Comparison of ENCODE assay signal across 20 cellular contexts in the genomic region with DNA sequence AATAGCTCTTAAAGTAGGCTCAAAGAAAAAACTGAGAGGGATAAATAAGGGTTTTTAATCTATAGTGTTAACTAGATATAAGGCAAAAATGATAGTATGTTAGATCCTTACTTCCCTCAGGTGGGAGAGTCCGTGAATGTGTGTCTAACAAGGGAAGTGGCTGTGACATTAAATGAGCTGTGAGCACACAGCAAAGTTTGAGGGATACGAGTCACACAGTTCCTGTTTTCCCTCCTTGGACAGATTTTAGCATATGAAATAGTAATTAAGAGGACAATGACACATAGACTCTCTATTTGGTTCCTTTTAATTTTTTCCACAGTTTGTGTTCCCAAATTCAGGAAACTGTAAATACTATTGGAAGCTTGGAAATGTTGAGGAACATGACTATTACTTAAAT.
DNase-seq lines count a peak whose midpoint lies in the region; ATAC-seq, FAIRE-seq and TF ChIP-seq lines count a peak whose summit lies in the region.
"Had no signal": no experiment of that assay in that cellular context is flagged by ENCODE, and none has a peak within 500 bp of the region (broad histone marks: within the 10 kb centered on the region; RNA-seq: fewer than 3 reads in every experiment).

No MANE protein-coding gene starts in this region.

- no peak overlapping the region for H3K4me3 ChIP-seq in GM23248
- H3K4me3 ChIP-seq in PC-3 (ENCODE audit: low read length): no peak overlapping the region
- no peak overlapping the region for H3K4me3 ChIP-seq in endothelial cell of umbilical vein (replicated peaks in 1 of 3; ENCODE audit: insufficient read depth in 1 of 3, low read depth in 1 of 3, low read length in 3 of 3)
- H3K4me3 ChIP-seq: MG63, thyroid gland had no signal

- CTCF ChIA-PET in PC-3 (lab: Charles Lee) (no interaction called here), endothelial cell of umbilical vein (lab: Charles Lee) (interaction anchor here (0.9 to 1.4 kb wide), 3 partner anchors 17 to 68 kb away, joined by 3 to 5 read pairs (median 3); no protein-coding TSS in a partner anchor)

- no peak for FAIRE-seq in endothelial cell of umbilical vein (lab: Jason Lieb, UNC)

- no peaks in the 10 kb centered on the region for H3K9me1 ChIP-seq in endothelial cell of umbilical vein (replicated peaks; ENCODE audit: control insufficient read depth, extremely low read depth, insufficient read depth, low read length)

- DNase-seq in AML-193 (lab: John Stamatoyannopoulos, UW): peak; percentile 9 to 23
- DNase-seq in GM23248: peak; percentile 26
- DNase-seq in PC-3: peak; percentile 20
- peak; percentile 47 for DNase-seq in endothelial cell of umbilical vein (ENCODE audit: low read depth, low spot score)
- DNase-seq in endothelial cell (ENCODE audit: low spot score): no peak
- DNase-seq in retina: no peak
- DNase-seq in medulla oblongata (ENCODE audit: extremely low spot score): no peak
- DNase-seq: activated CD4-positive, CD25-positive, alpha-beta regulatory T cell treated with anti-CD3 and anti-CD28 coated beads, Interleukin-2, amount 50 U/mL, for 72 hours; activated naive CD4-positive, alpha-beta T cell treated with anti-CD3 and anti-CD28 coated beads for 36 hours; activated T-cell treated with anti-CD3 and anti-CD28 coated beads, Interleukin-2, amount 50 U/mL, for 48 hours; CD8-positive, alpha-beta T cell; DMS79 treated with DMSO at 0.1 percent for 48 hours; MG63; NCI-H1694 treated with DMSO at 0.1 percent for 48 hours; stimulated activated naive CD4-positive, alpha-beta T cell treated with Interleukin-2 at 50 U/mL for 16 hours; thyroid gland had no signal

- H3K4me3 Mint-ChIP-seq in endothelial cell (ENCODE audit: unreplicated experiment): no peak overlapping the region
- H3K4me3 Mint-ChIP-seq: activated naive CD4-positive, alpha-beta T cell treated with anti-CD3 and anti-CD28 coated beads for 36 hours; CD8-positive, alpha-beta T cell; mesothelial cell of epicardium; natural killer cell treated with Interleukin-12 subunit alpha and Interleukin-12 subunit beta and Interleukin-15 and Interleukin-18, amount 100 ng/mL, for 72 hours; T-helper 2 cell treated with Interferon-gamma antibody and Interleukin-4, amounts not matched to agents 5 μg/mL and 100 μg/mL, for 36 hours had no signal

- TF ChIP-seq CTCF in PC-3 (conservative IDR thresholded peaks at IDR 0.05; ENCODE audit: low read depth, low read length) (no peak), endothelial cell of umbilical vein (IDR thresholded peaks at IDR 0.05; ENCODE audit: extremely low read depth in 1 of 2, insufficient read depth in 1 of 2, low read depth in 1 of 2, low read length in 2 of 2) (no peak), endothelial cell (IDR thresholded peaks at IDR 0.05; ENCODE audit: unreplicated experiment) (no peak)

- no peaks in the 10 kb centered on the region for H3K9me2 ChIP-seq in GM23248 (ENCODE audit: insufficient read depth)
- H3K9me2 ChIP-seq in PC-3 (replicated peaks; ENCODE audit: low read length): no peaks in the 10 kb centered on the region

- H3K27ac ChIP-seq in GM23248: no peak overlapping the region
- H3K27ac ChIP-seq in PC-3 (ENCODE audit: low read length): no peak overlapping the region
- H3K27ac ChIP-seq in endothelial cell of umbilical vein (ENCODE audit: insufficient read depth, low read depth, low read length): no peak overlapping the region
- H3K27ac ChIP-seq: thyroid gland had no signal

- POLR2A ChIA-PET in PC-3 (lab: Charles Lee; ENCODE audit: unreplicated experiment): no interaction called here
- POLR2A ChIA-PET in endothelial cell of umbilical vein (lab: Charles Lee): no interaction called here

- H3K27ac Mint-ChIP-seq in endothelial cell (ENCODE audit: unreplicated experiment): no peak overlapping the region
- H3K27ac Mint-ChIP-seq: activated naive CD4-positive, alpha-beta T cell treated with anti-CD3 and anti-CD28 coated beads for 36 hours; CD8-positive, alpha-beta T cell; mesothelial cell of epicardium; natural killer cell treated with Interleukin-12 subunit alpha and Interleukin-12 subunit beta and Interleukin-15 and Interleukin-18, amount 100 ng/mL, for 72 hours; T-helper 2 cell treated with Interferon-gamma antibody and Interleukin-4, amounts not matched to agents 5 μg/mL and 100 μg/mL, for 36 hours had no signal

- dilution Hi-C loops in endothelial cell of umbilical vein (cut with MboI; ENCODE audit: extremely low pct_ligation_motif_present, low sequenced_read_pairs): no loop called here

- H3K4me1 ChIP-seq in GM23248 (ENCODE audit: insufficient read depth) (no peaks in the 10 kb centered on the region), PC-3 (ENCODE audit: insufficient read depth, low read length) (peaks cover 5% of the 10 kb centered on the region), endothelial cell of umbilical vein (ENCODE audit: control insufficient read depth, extremely low read depth, insufficient read depth, low read length) (peaks cover 4% of the 10 kb centered on the region)
- H3K4me1 ChIP-seq: thyroid gland had no signal

- TF ChIP-seq POLR2A in endothelial cell of umbilical vein (IDR thresholded peaks at IDR 0.05; ENCODE audit: low read depth, low read length): no peak

- no peaks in the 10 kb centered on the region for H3K27me3 Mint-ChIP-seq in endothelial cell (ENCODE audit: unreplicated experiment)

- H3K9me3 ChIP-seq in GM23248 (ENCODE audit: low read depth) (no peaks in the 10 kb centered on the region), PC-3 (ENCODE audit: low read length) (no peaks in the 10 kb centered on the region), endothelial cell of umbilical vein (replicated peaks; ENCODE audit: control insufficient read depth, insufficient read depth, low read length) (no peaks in the 10 kb centered on the region)
- H3K9me3 ChIP-seq: MG63, thyroid gland had no signal

- H2AFZ ChIP-seq in GM23248 (peak overlapping the region; percentile 14; the same call in 1 of the 2 replicates), PC-3 (ENCODE audit: low read length) (no peak overlapping the region), endothelial cell of umbilical vein (ENCODE audit: low read depth, low read length) (peak overlapping the region; percentile 68)

- H3K79me2 ChIP-seq in GM23248 (ENCODE audit: insufficient read depth) (no peaks in the 10 kb centered on the region), PC-3 (ENCODE audit: low read length) (no peaks in the 10 kb centered on the region), endothelial cell of umbilical vein (ENCODE audit: control insufficient read depth, insufficient read depth, low read length) (no peaks in the 10 kb centered on the region)

- H3K4me2 ChIP-seq in GM23248 (ENCODE audit: unreplicated experiment): no peak overlapping the region
- H3K4me2 ChIP-seq in PC-3 (ENCODE audit: low read length): no peak overlapping the region
- H3K4me2 ChIP-seq in endothelial cell of umbilical vein (ENCODE audit: insufficient read depth, low read length): no peak overlapping the region

- H3K9ac ChIP-seq in GM23248 (no peak overlapping the region), PC-3 (ENCODE audit: low read length) (no peak overlapping the region), endothelial cell of umbilical vein (replicated peaks; ENCODE audit: extremely low read depth, insufficient read depth, low read length) (no peak overlapping the region)

- 51 to 55% methylated on average over 2 of the region's 2 CpGs for WGBS in GM23248 (ENCODE audit: low coverage in 1 of 2, low lambda C conversion rate in 2 of 2, missing lambda C conversion rate in 2 of 2), 2 experiments

- H3K27me3 ChIP-seq in GM23248 (replicated peaks; ENCODE audit: insufficient read depth): no peaks in the 10 kb centered on the region
- no peaks in the 10 kb centered on the region for H3K27me3 ChIP-seq in PC-3 (ENCODE audit: low read length)
- H3K27me3 ChIP-seq in endothelial cell of umbilical vein (ENCODE audit: control insufficient read depth in 2 of 2, insufficient read depth in 2 of 2, low read length in 2 of 2): no peaks in the 10 kb centered on the region
- H3K27me3 ChIP-seq: MG63, thyroid gland had no signal

- H3F3A ChIP-seq in GM23248 (ENCODE audit: insufficient read depth) (no peaks in the 10 kb centered on the region), PC-3 (ENCODE audit: low read length, unreplicated experiment) (no peaks in the 10 kb centered on the region)

- in situ Hi-C loops in GM23248 (cut with MboI): no loop called here

- no peaks in the 10 kb centered on the region for H4K20me1 ChIP-seq in GM23248 (ENCODE audit: insufficient read depth)
- H4K20me1 ChIP-seq in PC-3 (ENCODE audit: low read length): no peaks in the 10 kb centered on the region
- H4K20me1 ChIP-seq in endothelial cell of umbilical vein (replicated peaks; ENCODE audit: control insufficient read depth, extremely low read depth, insufficient read depth, low read length): no peaks in the 10 kb centered on the region

- H3K36me3 ChIP-seq in GM23248 (ENCODE audit: low read depth): no peaks in the 10 kb centered on the region
- H3K36me3 ChIP-seq in PC-3 (ENCODE audit: low read depth, low read length): no peaks in the 10 kb centered on the region
- H3K36me3 ChIP-seq in endothelial cell of umbilical vein (ENCODE audit: control insufficient read depth in 2 of 2, extremely low read depth in 1 of 2, insufficient read depth in 2 of 2, low read length in 2 of 2): no peaks in the 10 kb centered on the region
- H3K36me3 ChIP-seq: MG63, thyroid gland had no signal

- intact Hi-C loops in PC-3 (cut with micrococcal nuclease): loop anchor here (5.0 kb wide), 1 partner anchor 128 kb away; no protein-coding TSS in a partner anchor
- intact Hi-C loops in endothelial cell of umbilical vein (cut with micrococcal nuclease): no loop called here

- BruUV-seq in PC-3 (replicated peaks; lab: Mats Ljungman, UMichigan): no TSS peak
- BruUV-seq in endothelial cell of umbilical vein (replicated peaks; lab: Mats Ljungman, UMichigan): no TSS peak

- H3K4me1 Mint-ChIP-seq in endothelial cell (ENCODE audit: unreplicated experiment): peaks cover 11% of the 10 kb centered on the region

- ATAC-seq in PC-3: peak; percentile 54
- ATAC-seq: CD8-positive, alpha-beta T cell; esophagus mucosa; natural killer cell treated with Interleukin-12 subunit alpha and Interleukin-12 subunit beta and Interleukin-15 and Interleukin-18, amount 100 ng/mL, for 72 hours had no signal

- no peaks in the 10 kb centered on the region for H3K36me3 Mint-ChIP-seq in endothelial cell (ENCODE audit: low read depth, unreplicated experiment)
- H3K36me3 Mint-ChIP-seq: CD8-positive, alpha-beta T cell; mesothelial cell of epicardium; natural killer cell treated with Interleukin-12 subunit alpha and Interleukin-12 subunit beta and Interleukin-15 and Interleukin-18, amount 100 ng/mL, for 72 hours had no signal

- no peaks in the 10 kb centered on the region for H3K9me3 Mint-ChIP-seq in endothelial cell (ENCODE audit: unreplicated experiment)
- H3K9me3 Mint-ChIP-seq: activated naive CD4-positive, alpha-beta T cell treated with anti-CD3 and anti-CD28 coated beads for 36 hours; CD8-positive, alpha-beta T cell; mesothelial cell of epicardium; natural killer cell treated with Interleukin-12 subunit alpha and Interleukin-12 subunit beta and Interleukin-15 and Interleukin-18, amount 100 ng/mL, for 72 hours; T-helper 2 cell treated with Interferon-gamma antibody and Interleukin-4, amounts not matched to agents 5 μg/mL and 100 μg/mL, for 36 hours had no signal

TF ChIP-seq in endothelial cell of umbilical vein, 7 proteins besides CTCF, POLR2A, EP300 and RAD21 (continues in another document):
- TF ChIP-seq FOS (IDR thresholded peaks at IDR 0.05; ENCODE audit: borderline replicate concordance, insufficient read depth, low read length): peak; percentile 38

Comparison
In these comparisons a context has a peak if more than half of its experiments do, and no peak if none do; other contexts are left out.
1. DNase-seq: peak in AML-193 (2 of 2), GM23248 (single experiment), PC-3 (single experiment) and endothelial cell of umbilical vein (single experiment); none in endothelial cell (single experiment), retina (single experiment) and medulla oblongata (single experiment).